Comparison of ENCODE assay signal across 19 cellular contexts in the genomic region with DNA sequence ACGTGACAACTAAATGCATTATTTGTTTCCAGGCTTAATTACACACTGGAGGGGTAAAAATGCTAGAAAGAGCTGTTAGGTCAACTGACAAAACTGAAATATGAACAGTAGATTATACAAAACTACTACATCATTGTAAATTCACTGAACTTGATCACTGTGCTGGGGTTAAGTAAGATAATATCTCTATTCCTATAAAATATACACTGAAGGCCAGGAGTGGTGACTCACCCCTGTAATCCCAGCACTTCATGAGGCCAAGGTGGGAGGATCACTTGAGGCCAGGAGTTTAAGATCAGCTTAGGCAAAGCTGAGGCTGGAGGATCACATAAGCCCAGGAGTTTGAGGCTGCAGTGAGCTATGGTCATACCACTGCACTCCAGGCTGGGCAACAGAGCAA. TPM values are rescaled to one million over a fixed set of nuclear protein-coding genes. Genes with fewer than 3 reads are reported as not detected.
DNase-seq lines count a peak whose midpoint lies in the region; ATAC-seq and TF ChIP-seq lines count a peak whose summit lies in the region.
"Had no signal": no experiment of that assay in that cellular context is flagged by ENCODE, and none has a peak within 500 bp of the region (broad histone marks: within the 10 kb centered on the region; RNA-seq: fewer than 3 reads in every experiment).

No MANE protein-coding gene starts in this region.

- peak overlapping the region; percentile 62 for H3K4me2 ChIP-seq in PC-9
- no peak overlapping the region for H3K4me2 ChIP-seq in Karpas-422 (ENCODE audit: low read depth, low read length, poor library complexity, severe bottlenecking)

- intact Hi-C loops in PC-9 (cut with micrococcal nuclease; ENCODE audit: unreplicated experiment) = loop anchor here (1.0 to 5.0 kb wide), 2 partner anchors 51 to 66 kb away; no protein-coding TSS in a partner anchor

- no peak for ATAC-seq in HG03097 (IDR thresholded peaks at IDR 0.05; ENCODE audit: low FRiP score, unreplicated experiment)
- ATAC-seq: activated CD4-positive, CD25-positive, alpha-beta regulatory T cell treated with anti-CD3 and anti-CD28 coated beads, Interleukin-2, amount 50 U/mL, for 24 hours; activated CD8-positive, alpha-beta memory T cell treated with anti-CD3 and anti-CD28 coated beads, Interleukin-2, amount 10 ng/mL, durations not matched to agents 7 days and 5 days; body of pancreas; lower lobe of right lung; natural killer cell had no signal

- no TSS peak for BruUV-seq in PC-9 (replicated peaks; lab: Mats Ljungman, UMichigan)

- H3K36me3 ChIP-seq in HEK293 (ENCODE audit: control insufficient read depth in 2 of 2, insufficient read depth in 1 of 2, low read length in 2 of 2) (no peaks in the 10 kb centered on the region), PC-9 (ENCODE audit: low read depth) (no peaks in the 10 kb centered on the region), Karpas-422 (ENCODE audit: insufficient read depth, low read length) (no peaks in the 10 kb centered on the region)
- H3K36me3 ChIP-seq: Peyer's patch had no signal

- no peak overlapping the region for H3K9ac ChIP-seq in Karpas-422 (ENCODE audit: low read length)

- H3K27me3 ChIP-seq in PC-9 (ENCODE audit: insufficient read depth, low read depth) (no peaks in the 10 kb centered on the region), Karpas-422 (ENCODE audit: low read length) (no peaks in the 10 kb centered on the region)
- H3K27me3 ChIP-seq: body of pancreas, Peyer's patch had no signal

- H4K20me1 ChIP-seq in PC-9 (ENCODE audit: insufficient read depth) = no peaks in the 10 kb centered on the region
- no peaks in the 10 kb centered on the region for H4K20me1 ChIP-seq in Karpas-422 (ENCODE audit: insufficient read depth, low read depth, low read length)

- H2AFZ ChIP-seq in PC-9 = no peak overlapping the region
- H2AFZ ChIP-seq in Karpas-422 (ENCODE audit: low read length) = no peak overlapping the region

- H3K4me3 ChIP-seq in HEK293 (ENCODE audit: low read depth, low read length) (no peak overlapping the region), PC-9 (no peak overlapping the region), choroid plexus epithelial cell (ENCODE audit: low read depth, low read length) (no peak overlapping the region), Karpas-422 (ENCODE audit: low read length) (no peak overlapping the region)
- H3K4me3 ChIP-seq: body of pancreas, lower lobe of right lung, Peyer's patch had no signal

- POLR2A ChIA-PET in HEK293 (lab: Yijun Ruan, JAX) (no interaction called here), PC-9 (lab: Charles Lee; ENCODE audit: unreplicated experiment) (interaction anchor here (0.7 kb wide), 1 partner anchor 53 kb away, joined by 5 read pairs; no protein-coding TSS in a partner anchor)

- H3K79me2 ChIP-seq in PC-9 (ENCODE audit: low read depth) (no peaks in the 10 kb centered on the region), Karpas-422 (ENCODE audit: low read length) (no peaks in the 10 kb centered on the region)

- H3K9me3 ChIP-seq in HEK293 (ENCODE audit: control insufficient read depth, insufficient read depth, low read depth, low read length) = no peaks in the 10 kb centered on the region
- H3K9me3 ChIP-seq in PC-9 (ENCODE audit: insufficient read depth, low read depth) = peaks cover 11% of the 10 kb centered on the region; the same call in 1 of the 2 replicates
- no peaks in the 10 kb centered on the region for H3K9me3 ChIP-seq in Karpas-422 (ENCODE audit: low read length)
- H3K9me3 ChIP-seq: body of pancreas, lower lobe of right lung, Peyer's patch had no signal

- peak; percentile 20 to 86 for DNase-seq in PC-9
- peak; percentile 13 for DNase-seq in choroid plexus epithelial cell (ENCODE audit: low read depth)
- peak; percentile 23 for DNase-seq in non-pigmented ciliary epithelial cell (ENCODE audit: low read depth)
- DNase-seq in DMS 273 treated with DMSO at 0.1 percent for 48 hours (lab: John Stamatoyannopoulos, UW) = no peak
- DNase-seq in Karpas-422 = no peak
- no peak for DNase-seq in mesenteric fat pad (ENCODE audit: low spot score)
- DNase-seq: activated CD8-positive, alpha-beta memory T cell treated with anti-CD3 and anti-CD28 coated beads, Interleukin-2, amount 10 ng/mL, durations not matched to agents 7 days and 5 days; activated gamma-delta T cell; body of pancreas; lower lobe of right lung; natural killer cell; NCI-H2029; NCI-H526; Peyer's patch; T-helper 1 cell had no signal

- TF ChIP-seq CTCF in HEK293 (tag by site-specific recombination; IDR thresholded peaks at IDR 0.05) = no peak
- TF ChIP-seq CTCF in PC-9 (conservative IDR thresholded peaks at IDR 0.05) = no peak
- TF ChIP-seq CTCF in choroid plexus epithelial cell (conservative IDR thresholded peaks at IDR 0.05; ENCODE audit: low read depth, low read length) = no peak

- H3K9me2 ChIP-seq in PC-9 (ENCODE audit: insufficient read depth) (no peaks in the 10 kb centered on the region), Karpas-422 (replicated peaks; ENCODE audit: insufficient read depth, low read length) (no peaks in the 10 kb centered on the region)

- H3K4me1 ChIP-seq in HEK293 (ENCODE audit: control insufficient read depth, insufficient read depth, low read length) (peaks cover 4% of the 10 kb centered on the region; the same call in 1 of the 2 replicates), PC-9 (replicated peaks; ENCODE audit: insufficient read depth) (peaks cover 40% of the 10 kb centered on the region), Karpas-422 (ENCODE audit: low read length) (no peaks in the 10 kb centered on the region)
- H3K4me1 ChIP-seq: body of pancreas, lower lobe of right lung, Peyer's patch had no signal

- peaks cover 21% of the 10 kb centered on the region for H3F3A ChIP-seq in PC-9 (ENCODE audit: insufficient read depth, low read depth)

- H3K27ac ChIP-seq in HEK293 (ENCODE audit: extremely low read depth, low read depth, low read length) = no peak overlapping the region
- peak overlapping the region; percentile 88 for H3K27ac ChIP-seq in PC-9
- no peak overlapping the region for H3K27ac ChIP-seq in Karpas-422 (ENCODE audit: low read length)
- H3K27ac ChIP-seq: body of pancreas, lower lobe of right lung, Peyer's patch had no signal

- CTCF ChIA-PET in HEK293 (lab: Yijun Ruan, JAX) (interaction anchor here (0.8 to 3.2 kb wide), 2 partner anchors 14 to 441 kb away, joined by 4 to 17 read pairs; no protein-coding TSS in a partner anchor), PC-9 (lab: Charles Lee) (interaction anchor here (0.6 kb wide), 1 partner anchor 886 kb away, joined by 4 read pairs; no protein-coding TSS in a partner anchor)

TF ChIP-seq in HEK293, 187 proteins besides CTCF, POLR2A, EP300 and RAD21 (continues in another document):
- TF ChIP-seq ZXDB (tag by site-specific recombination; IDR thresholded peaks at IDR 0.05) (0 out of 2 replicates have a peak, but pooled peaks have one; percentile 27), ZBTB20 (tag by site-specific recombination; IDR thresholded peaks at IDR 0.05) (no peak), ZNF747 (tag by site-specific recombination; IDR thresholded peaks at IDR 0.05) (no peak), ZNF561 (tag by site-specific recombination; IDR thresholded peaks at IDR 0.05; ENCODE audit: borderline replicate concordance) (no peak), ZNF571 (tag by site-specific recombination; IDR thresholded peaks at IDR 0.05) (no peak), HOXC10 (CRISPR knock-in tag; IDR thresholded peaks at IDR 0.05) (no peak), ZNF175 (tag by site-specific recombination; IDR thresholded peaks at IDR 0.05) (no peak), FEZF1 (tag by site-specific recombination; IDR thresholded peaks at IDR 0.05) (peak; percentile 50), MYNN (tag by site-specific recombination; IDR thresholded peaks at IDR 0.05; ENCODE audit: borderline replicate concordance) (no peak), ZNF837 (tag by site-specific recombination; IDR thresholded peaks at IDR 0.05) (no peak), SP7 (tag by site-specific recombination; IDR thresholded peaks at IDR 0.05) (peak; percentile 63; the same call in 1 of the 2 replicates), ZNF174 (tag by site-specific recombination; IDR thresholded peaks at IDR 0.05) (no peak), ZNF768 (tag by site-specific recombination; IDR thresholded peaks at IDR 0.05) (no peak)
- TF ChIP-seq, protein P1, sequence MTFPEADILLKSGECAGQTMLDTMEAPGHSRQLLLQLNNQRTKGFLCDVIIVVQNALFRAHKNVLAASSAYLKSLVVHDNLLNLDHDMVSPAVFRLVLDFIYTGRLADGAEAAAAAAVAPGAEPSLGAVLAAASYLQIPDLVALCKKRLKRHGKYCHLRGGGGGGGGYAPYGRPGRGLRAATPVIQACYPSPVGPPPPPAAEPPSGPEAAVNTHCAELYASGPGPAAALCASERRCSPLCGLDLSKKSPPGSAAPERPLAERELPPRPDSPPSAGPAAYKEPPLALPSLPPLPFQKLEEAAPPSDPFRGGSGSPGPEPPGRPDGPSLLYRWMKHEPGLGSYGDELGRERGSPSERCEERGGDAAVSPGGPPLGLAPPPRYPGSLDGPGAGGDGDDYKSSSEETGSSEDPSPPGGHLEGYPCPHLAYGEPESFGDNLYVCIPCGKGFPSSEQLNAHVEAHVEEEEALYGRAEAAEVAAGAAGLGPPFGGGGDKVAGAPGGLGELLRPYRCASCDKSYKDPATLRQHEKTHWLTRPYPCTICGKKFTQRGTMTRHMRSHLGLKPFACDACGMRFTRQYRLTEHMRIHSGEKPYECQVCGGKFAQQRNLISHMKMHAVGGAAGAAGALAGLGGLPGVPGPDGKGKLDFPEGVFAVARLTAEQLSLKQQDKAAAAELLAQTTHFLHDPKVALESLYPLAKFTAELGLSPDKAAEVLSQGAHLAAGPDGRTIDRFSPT (tag by site-specific recombination; IDR thresholded peaks at IDR 0.05) = no peak
- TF ChIP-seq, protein P2, sequence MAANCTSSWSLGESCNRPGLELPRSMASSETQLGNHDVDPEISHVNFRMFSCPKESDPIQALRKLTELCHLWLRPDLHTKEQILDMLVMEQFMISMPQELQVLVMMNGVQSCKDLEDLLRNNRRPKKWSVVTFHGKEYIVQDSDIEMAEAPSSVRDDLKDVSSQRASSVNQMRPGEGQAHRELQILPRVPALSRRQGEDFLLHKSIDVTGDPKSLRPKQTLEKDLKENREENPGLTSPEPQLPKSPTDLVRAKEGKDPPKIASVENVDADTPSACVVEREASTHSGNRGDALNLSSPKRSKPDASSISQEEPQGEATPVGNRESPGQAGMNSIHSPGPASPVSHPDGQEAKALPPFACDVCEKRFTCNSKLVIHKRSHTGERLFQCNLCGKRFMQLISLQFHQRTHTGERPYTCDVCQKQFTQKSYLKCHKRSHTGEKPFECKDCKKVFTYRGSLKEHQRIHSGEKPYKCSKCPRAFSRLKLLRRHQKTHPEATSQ (tag by site-specific recombination; IDR thresholded peaks at IDR 0.05) = no peak

RNA-seq across cellular contexts. Expression of a gene that starts 31.8 kb away (rescaled TPM):
- total RNA-seq in PC-9 (2021) (0.37 and 0.63 TPM in 2 replicates), mesenteric fat pad (not detected)
- not detected in 2 replicates for total RNA-seq in Karpas-422 (2014; rRNA removed; shearing (Covaris generic); ENCODE audit: low replicate concordance)
- total RNA-seq: activated CD8-positive, alpha-beta memory T cell treated with anti-CD3 and anti-CD28 coated beads, Interleukin-2, amount 10 ng/mL, durations not matched to agents 7 days and 5 days; B cell; lower lobe of right lung; natural killer cell; Peyer's patch had no signal

RNA-seq across cellular contexts. Expression of a gene that starts 52.1 kb away (rescaled TPM):
- total RNA-seq in PC-9 (2021) (35.6 and 37.3 TPM in 2 replicates), mesenteric fat pad (0.29 TPM)
- total RNA-seq in Karpas-422 (2014; rRNA removed; shearing (Covaris generic); ENCODE audit: low replicate concordance) = not detected in 2 replicates
- total RNA-seq: activated CD8-positive, alpha-beta memory T cell treated with anti-CD3 and anti-CD28 coated beads, Interleukin-2, amount 10 ng/mL, durations not matched to agents 7 days and 5 days had no signal

Comparison
In these comparisons a context has a peak if more than half of its experiments do, and no peak if none do; other contexts are left out.
1. DNase-seq: peak in PC-9 (2 of 2), choroid plexus epithelial cell (single experiment) and non-pigmented ciliary epithelial cell (single experiment); none in DMS 273 treated with DMSO at 0.1 percent for 48 hours (single experiment), Karpas-422 (single experiment) and mesenteric fat pad (single experiment).
2. RNA of a gene that starts 52.1 kb away (total RNA-seq): 35.6 to 37.3 TPM in PC-9; 0.29 TPM in mesenteric fat pad (single experiment) and not detected in Karpas-422; every median in the first group is over 10 times any median in the second.